Comparison of ENCODE assay signal across 1 cellular context in genomic region chr3:36511761-36512496, GRCh38.
TF ChIP-seq lines count a peak whose summit lies in the region.

No MANE protein-coding gene starts in this region.

TF ChIP-seq in SK-N-SH, 30 proteins besides CTCF, POLR2A, EP300 and RAD21 (continued from another document):
- TF ChIP-seq IRF3 (IDR thresholded peaks at IDR 0.05; ENCODE audit: low read depth, low read length) (no peak), NFIC (IDR thresholded peaks at IDR 0.05; ENCODE audit: borderline replicate concordance) (no peak), TAF1 (IDR thresholded peaks at IDR 0.05; ENCODE audit: borderline replicate concordance, low read depth, low read length) (no peak), REST (IDR thresholded peaks at IDR 0.05; ENCODE audit: low read depth, low read length) (no peak), EZH2phosphoT487 (IDR thresholded peaks at IDR 0.05; ENCODE audit: borderline replicate concordance, low read depth) (no peak), POLR2AphosphoS5 (IDR thresholded peaks at IDR 0.05; ENCODE audit: low read depth, low read length) (no peak), RCOR1 (IDR thresholded peaks at IDR 0.05; ENCODE audit: low read length) (no peak), SIN3A (IDR thresholded peaks at IDR 0.05; ENCODE audit: borderline replicate concordance, low read depth, low read length) (no peak), FOXM1 (IDR thresholded peaks at IDR 0.05; ENCODE audit: low read depth) (no peak), USF1 (IDR thresholded peaks at IDR 0.05; ENCODE audit: borderline replicate concordance, low read depth) (no peak), MAX (IDR thresholded peaks at IDR 0.05; ENCODE audit: low read depth) (no peak)
TF ChIP-seq in SK-N-SH: peak in this region for 0.
